9 cellular contexts compared by ENCODE assay signal in genomic region chr12:8590842-8591545, GRCh38. TPM values are rescaled to one million over a fixed set of nuclear protein-coding genes. Genes with fewer than 3 reads are reported as not detected.
A peak's percentile ranks its signal among the peaks of the same experiment; 100 is the strongest.
DNase-seq lines count a peak whose midpoint lies in the region; ATAC-seq and TF ChIP-seq lines count a peak whose summit lies in the region.
"Had no signal": no experiment of that assay in that cellular context is flagged by ENCODE, and none has a peak within 500 bp of the region (broad histone marks: within the 10 kb centered on the region; RNA-seq: fewer than 3 reads in every experiment).

No MANE protein-coding gene starts in this region.

- TF ChIP-seq CTCF in GM13977 (IDR thresholded peaks at IDR 0.05; ENCODE audit: extremely low read depth, insufficient read depth, missing control alignments) (peak; percentile 35), OCI-LY7 (conservative IDR thresholded peaks at IDR 0.05; ENCODE audit: low read length) (peak; percentile 70), right lobe of liver (IDR thresholded peaks at IDR 0.05) (peak in 2 of 4 donors; percentile 8 to 31)

- H3K9me2 ChIP-seq in OCI-LY7 (ENCODE audit: insufficient read depth, low read length), result no peaks in the 10 kb centered on the region

- peak overlapping the region; percentile 100 for H2AFZ ChIP-seq in OCI-LY7 (ENCODE audit: low read length)

- peak overlapping the region; percentile 77 for H3K4me2 ChIP-seq in OCI-LY7 (ENCODE audit: low read length)

- DNase-seq in GM13977 (ENCODE audit: low spot score), result peak; percentile 83
- peak; percentile 61 for DNase-seq in OCI-LY7 (ENCODE audit: low spot score)
- DNase-seq in right lobe of liver, result peak in 2 of 3 donors; percentile 49 to 58
- DNase-seq in activated CD4-positive, alpha-beta T cell treated with anti-CD3 and anti-CD28 coated beads, Interleukin-2, amount 50 U/mL, for 4 hours, result no peak
- no peak for DNase-seq in retina
- DNase-seq: ovary had no signal

- H3K4me3 ChIP-seq in OCI-LY7 (ENCODE audit: low read depth, low read length, poor library complexity, severe bottlenecking) (peak overlapping the region; percentile 42), right lobe of liver (no peak overlapping the region)
- H3K4me3 ChIP-seq: ovary had no signal

- no peaks in the 10 kb centered on the region for H3K9me3 ChIP-seq in OCI-LY7 (ENCODE audit: low read length)
- no peaks in the 10 kb centered on the region for H3K9me3 ChIP-seq in right lobe of liver
- H3K9me3 ChIP-seq: ovary had no signal

- H3K79me2 ChIP-seq in OCI-LY7 (ENCODE audit: insufficient read depth, low read depth, low read length), result no peaks in the 10 kb centered on the region

- no peaks in the 10 kb centered on the region for H4K20me1 ChIP-seq in OCI-LY7 (ENCODE audit: insufficient read depth, low read length)

- POLR2A ChIA-PET in OCI-LY7 (lab: Charles Lee), result interaction anchor here (0.5 to 5.8 kb wide), 13 partner anchors 10 to 688 kb away, joined by 3 to 48 read pairs (median 4); partner anchors contain the start of gene AICDA

- ATAC-seq in HG02571 (IDR thresholded peaks at IDR 0.05; ENCODE audit: unreplicated experiment) (peak; percentile 82), right lobe of liver (peak; percentile 63 to 98 (median 89)), HG03439 (IDR thresholded peaks at IDR 0.05; ENCODE audit: unreplicated experiment) (no peak), HG03460 (IDR thresholded peaks at IDR 0.05; ENCODE audit: unreplicated experiment) (no peak)

- peaks cover 14% of the 10 kb centered on the region for H3K4me1 ChIP-seq in OCI-LY7 (ENCODE audit: insufficient read depth, low read length, poor library complexity, severe bottlenecking)
- H3K4me1 ChIP-seq in right lobe of liver, result peaks cover 0 to 14% (median 0%) of the 10 kb centered on the region in 4 donors

- H3K27ac ChIP-seq in OCI-LY7 (ENCODE audit: low read depth, low read length, poor library complexity, severe bottlenecking), result peak overlapping the region; percentile 22
- no peak overlapping the region for H3K27ac ChIP-seq in right lobe of liver
- H3K27ac ChIP-seq: ovary had no signal

- intact Hi-C loops in OCI-LY7 (cut with micrococcal nuclease; ENCODE audit: unreplicated experiment) (loop anchor here (5.0 kb wide), 1 partner anchor 49 kb away; the partner anchor contains the start of gene CLEC4E), right lobe of liver (cut with DNase I) (no loop called here)

- BruUV-seq in OCI-LY7 (replicated peaks; lab: Mats Ljungman, UMichigan), result no TSS peak

- H3K36me3 ChIP-seq in OCI-LY7 (ENCODE audit: insufficient read depth, low read length), result no peaks in the 10 kb centered on the region
- H3K36me3 ChIP-seq in right lobe of liver, result no peaks in the 10 kb centered on the region
- H3K36me3 ChIP-seq: ovary had no signal

- in situ Hi-C loops in GM13977 (cut with MboI; ENCODE audit: low pct_unique_long_range_greater_than_20kb, low sequenced_read_pairs, unreplicated experiment), result no loop called here

- no peaks in the 10 kb centered on the region for H3K27me3 ChIP-seq in right lobe of liver
- H3K27me3 ChIP-seq: ovary had no signal

- WGBS in right lobe of liver (ENCODE audit: insufficient coverage, low coverage, low lambda C conversion rate, missing lambda C conversion rate), result 7% methylated on average over 6 of the region's 10 CpGs

- no peak for TF ChIP-seq POLR2A in right lobe of liver (IDR thresholded peaks at IDR 0.05)

- CTCF ChIA-PET in OCI-LY7 (lab: Charles Lee; ENCODE audit: unreplicated experiment), result interaction anchor here (0.8 to 2.7 kb wide), 4 partner anchors 13 to 47 kb away, joined by 3 to 12 read pairs (median 4); no protein-coding TSS in a partner anchor

RNA-seq across cellular contexts. Expression of gene AICDA, which starts 21.7 kb away (rescaled TPM):
- 30.0 and 32.4 TPM in 2 replicates for total RNA-seq in OCI-LY7 (2014; rRNA removed; shearing (Covaris generic))
- total RNA-seq in OCI-LY7 (2022) (38.5 and 55.9 TPM in 2 replicates), right lobe of liver (not detected)
- total RNA-seq: ovary had no signal

RNA-seq across cellular contexts. Expression of gene CLEC4E, which starts 50.3 kb away (rescaled TPM):
- not detected in 2 replicates for total RNA-seq in OCI-LY7 (2014; rRNA removed; shearing (Covaris generic))
- total RNA-seq in OCI-LY7 (2022) (not detected in 2 replicates), right lobe of liver (1 to 10 TPM in 3 of 6 experiments, under 1 TPM in 3; 0.42 to 3.1 (median 0.99) TPM)

Comparison
In these comparisons a context has a peak if more than half of its experiments do, and no peak if none do; other contexts are left out.
1. DNase-seq: peak in GM13977 (single experiment), OCI-LY7 (single experiment) and right lobe of liver (2 of 3); none in activated CD4-positive, alpha-beta T cell treated with anti-CD3 and anti-CD28 coated beads, Interleukin-2, amount 50 U/mL, for 4 hours (0 of 2) and retina (single experiment).
2. ATAC-seq: peak in HG02571 (single experiment) and right lobe of liver (4 of 4); none in HG03439 (single experiment) and HG03460 (single experiment).
3. RNA of gene AICDA, which starts 21.7 kb away (total RNA-seq): 30.0 to 55.9 TPM in OCI-LY7; not detected in right lobe of liver; every median in the first group is over 10 times any median in the second.